Comparison of ENCODE assay signal across 24 cellular contexts in genomic region chr5:62312674-62313073, GRCh38. TPM values are rescaled to one million over a fixed set of nuclear protein-coding genes. Genes with fewer than 3 reads are reported as not detected.
DNase-seq lines count a peak whose midpoint lies in the region; ATAC-seq lines count a peak whose summit lies in the region.
"Had no signal": no experiment of that assay in that cellular context is flagged by ENCODE, and none has a peak within 500 bp of the region (broad histone marks: within the 10 kb centered on the region; RNA-seq: fewer than 3 reads in every experiment).

No MANE protein-coding gene starts in this region.

- CTCF ChIA-PET in CD4-positive, alpha-beta memory T cell (lab: Charles Lee; ENCODE audit: partially characterized antibody) = interaction anchor here (1.0 kb wide), 1 partner anchor 27 kb away, joined by 3 read pairs; no protein-coding TSS in a partner anchor

- intact Hi-C loops in CD4-positive, alpha-beta memory T cell (cut with micrococcal nuclease) = loop anchor here (2.0 kb wide), 1 partner anchor 14 kb away; no protein-coding TSS in a partner anchor
- intact Hi-C loops in cardiac septum (cut with DNase I) = no loop called here

- H3K27me3 Mint-ChIP-seq in CD4-positive, CD25-positive, alpha-beta regulatory T cell = no peaks in the 10 kb centered on the region
- no peaks in the 10 kb centered on the region for H3K27me3 Mint-ChIP-seq in CD4-positive, alpha-beta memory T cell
- H3K27me3 Mint-ChIP-seq in central memory CD8-positive, alpha-beta T cell = no peaks in the 10 kb centered on the region
- no peaks in the 10 kb centered on the region for H3K27me3 Mint-ChIP-seq in natural killer cell treated with Interleukin-12 subunit alpha and Interleukin-12 subunit beta and Interleukin-15 and Interleukin-18, amount 100 ng/mL, for 72 hours
- H3K27me3 Mint-ChIP-seq: dendritic cell treated with granulocyte-macrophage colony-stimulating factor and Interleukin-4, amounts not matched to agents 40 ng/mL and 50 ng/mL, for 4 days; naive B cell had no signal

- peaks cover 87% of the 10 kb centered on the region for H3K4me1 ChIP-seq in CD4-positive, CD25-positive, alpha-beta regulatory T cell (ENCODE audit: control insufficient read depth, insufficient read depth, low read length, poor library complexity, severe bottlenecking)
- H3K4me1 ChIP-seq in CD4-positive, alpha-beta memory T cell (ENCODE audit: insufficient read depth, low read length) = peaks cover 98% of the 10 kb centered on the region

- DNase-seq in CD4-positive, CD25-positive, alpha-beta regulatory T cell = no peak
- no peak for DNase-seq in CD4-positive, alpha-beta memory T cell
- DNase-seq in central memory CD8-positive, alpha-beta T cell (ENCODE audit: low spot score in 2 of 2) = no peak
- DNase-seq in natural killer cell treated with Interleukin-12 subunit alpha and Interleukin-12 subunit beta and Interleukin-15 and Interleukin-18, amount 100 ng/mL, for 72 hours (ENCODE audit: low spot score) = no peak
- DNase-seq in stimulated activated CD4-positive, alpha-beta T cell treated with anti-CD3 and anti-CD28 coated beads, Interleukin-15, amount 100 ng/mL, for 24 hours = no peak
- DNase-seq in cardiac septum (ENCODE audit: low spot score) = no peak
- DNase-seq: activated naive CD4-positive, alpha-beta T cell treated with anti-CD3 and anti-CD28 coated beads, Interleukin-2, amount 50 U/mL, for 16 hours; activated T-cell treated with anti-CD3 and anti-CD28 coated beads for 4 hours; aorta; C1 segment of cervical spinal cord; naive B cell; NCI-H1092 treated with DMSO at 0.1 percent for 48 hours; NCI-H187; NCI-H526 treated with DMSO at 0.1 percent for 48 hours; SHP77; substantia nigra had no signal

- H3K4me1 Mint-ChIP-seq in CD4-positive, CD25-positive, alpha-beta regulatory T cell = peaks cover 59 to 95% (median 80%) of the 10 kb centered on the region in 4 donors
- H3K4me1 Mint-ChIP-seq in CD4-positive, alpha-beta memory T cell = peaks cover 68 to 95% (median 83%) of the 10 kb centered on the region in 4 donors
- peaks cover 82% of the 10 kb centered on the region for H3K4me1 Mint-ChIP-seq in central memory CD8-positive, alpha-beta T cell
- peaks cover 66 to 80% of the 10 kb centered on the region in 2 donors for H3K4me1 Mint-ChIP-seq in natural killer cell treated with Interleukin-12 subunit alpha and Interleukin-12 subunit beta and Interleukin-15 and Interleukin-18, amount 100 ng/mL, for 72 hours (ENCODE audit: low read depth in 2 of 2)

- no peak overlapping the region for H3K27ac ChIP-seq in CD4-positive, CD25-positive, alpha-beta regulatory T cell (ENCODE audit: insufficient read depth, low read length, poor library complexity, severe bottlenecking)
- H3K27ac ChIP-seq in CD4-positive, alpha-beta memory T cell (ENCODE audit: low read depth, low read length) = no peak overlapping the region

- peaks cover 10% of the 10 kb centered on the region for H3K36me3 ChIP-seq in CD4-positive, CD25-positive, alpha-beta regulatory T cell (ENCODE audit: control insufficient read depth, insufficient read depth, low read length)
- no peaks in the 10 kb centered on the region for H3K36me3 ChIP-seq in CD4-positive, alpha-beta memory T cell (ENCODE audit: insufficient read depth, low read length)
- H3K36me3 ChIP-seq: cardiac muscle cell had no signal

- peaks cover 16% of the 10 kb centered on the region for H3K36me3 Mint-ChIP-seq in CD4-positive, CD25-positive, alpha-beta regulatory T cell
- H3K36me3 Mint-ChIP-seq in CD4-positive, alpha-beta memory T cell = peaks cover 22 to 43% of the 10 kb centered on the region in 2 donors
- H3K36me3 Mint-ChIP-seq in central memory CD8-positive, alpha-beta T cell (ENCODE audit: insufficient read depth) = peaks cover 23% of the 10 kb centered on the region
- H3K36me3 Mint-ChIP-seq in natural killer cell treated with Interleukin-12 subunit alpha and Interleukin-12 subunit beta and Interleukin-15 and Interleukin-18, amount 100 ng/mL, for 72 hours = peaks cover 32% of the 10 kb centered on the region

- H3K9me3 Mint-ChIP-seq in CD4-positive, CD25-positive, alpha-beta regulatory T cell = no peaks in the 10 kb centered on the region
- no peaks in the 10 kb centered on the region for H3K9me3 Mint-ChIP-seq in CD4-positive, alpha-beta memory T cell
- no peaks in the 10 kb centered on the region for H3K9me3 Mint-ChIP-seq in central memory CD8-positive, alpha-beta T cell
- H3K9me3 Mint-ChIP-seq in natural killer cell treated with Interleukin-12 subunit alpha and Interleukin-12 subunit beta and Interleukin-15 and Interleukin-18, amount 100 ng/mL, for 72 hours = no peaks in the 10 kb centered on the region
- H3K9me3 Mint-ChIP-seq: dendritic cell treated with granulocyte-macrophage colony-stimulating factor and Interleukin-4, amounts not matched to agents 40 ng/mL and 50 ng/mL, for 4 days; naive B cell; WTC11 had no signal

- peak overlapping the region in 3 of 4 donors; percentile 8 to 20 (median 17) for H3K4me3 Mint-ChIP-seq in CD4-positive, CD25-positive, alpha-beta regulatory T cell
- peak overlapping the region in 5 of 8 donors; percentile 1 to 57 (median 18) for H3K4me3 Mint-ChIP-seq in CD4-positive, alpha-beta memory T cell
- H3K4me3 Mint-ChIP-seq in central memory CD8-positive, alpha-beta T cell = peak overlapping the region; percentile 33
- peak overlapping the region; percentile 4 for H3K4me3 Mint-ChIP-seq in natural killer cell treated with Interleukin-12 subunit alpha and Interleukin-12 subunit beta and Interleukin-15 and Interleukin-18, amount 100 ng/mL, for 72 hours
- H3K4me3 Mint-ChIP-seq: dendritic cell treated with granulocyte-macrophage colony-stimulating factor and Interleukin-4, amounts not matched to agents 40 ng/mL and 50 ng/mL, for 4 days; naive B cell; WTC11 had no signal

- peak overlapping the region in 1 of 3 donors; percentile 13 for H3K27ac Mint-ChIP-seq in CD4-positive, CD25-positive, alpha-beta regulatory T cell
- peak overlapping the region in 4 of 7 donors; percentile 18 to 58 (median 35) for H3K27ac Mint-ChIP-seq in CD4-positive, alpha-beta memory T cell
- H3K27ac Mint-ChIP-seq in central memory CD8-positive, alpha-beta T cell (ENCODE audit: low read depth) = no peak overlapping the region
- H3K27ac Mint-ChIP-seq in natural killer cell treated with Interleukin-12 subunit alpha and Interleukin-12 subunit beta and Interleukin-15 and Interleukin-18, amount 100 ng/mL, for 72 hours = peak overlapping the region; percentile 67 to 99
- H3K27ac Mint-ChIP-seq: dendritic cell treated with granulocyte-macrophage colony-stimulating factor and Interleukin-4, amounts not matched to agents 40 ng/mL and 50 ng/mL, for 4 days had no signal

- ATAC-seq in CD4-positive, CD25-positive, alpha-beta regulatory T cell (ENCODE audit: low read depth in 2 of 2) = no peak
- no peak for ATAC-seq in central memory CD8-positive, alpha-beta T cell (replicated peaks; ENCODE audit: extremely low read depth, poor library complexity, severe bottlenecking)
- no peak for ATAC-seq in natural killer cell treated with Interleukin-12 subunit alpha and Interleukin-12 subunit beta and Interleukin-15 and Interleukin-18, amount 100 ng/mL, for 72 hours
- no peak for ATAC-seq in HG03175 (IDR thresholded peaks at IDR 0.05; ENCODE audit: unreplicated experiment)
- ATAC-seq: GM12878, HCT116, left lobe of liver, Panc1, WTC11 had no signal

- H3K27me3 ChIP-seq in CD4-positive, CD25-positive, alpha-beta regulatory T cell (ENCODE audit: control insufficient read depth, insufficient read depth, low read length) = no peaks in the 10 kb centered on the region
- no peaks in the 10 kb centered on the region for H3K27me3 ChIP-seq in CD4-positive, alpha-beta memory T cell (ENCODE audit: insufficient read depth, low read length)
- H3K27me3 ChIP-seq: cardiac muscle cell had no signal

- peak overlapping the region; percentile 59 for H3K4me3 ChIP-seq in CD4-positive, CD25-positive, alpha-beta regulatory T cell (ENCODE audit: low read depth, low read length)
- no peak overlapping the region for H3K4me3 ChIP-seq in CD4-positive, alpha-beta memory T cell (ENCODE audit: low read length in 2 of 2)
- H3K4me3 ChIP-seq: cardiac muscle cell had no signal

- POLR2A ChIA-PET in CD4-positive, alpha-beta memory T cell (lab: Charles Lee; ENCODE audit: partially characterized antibody) = no interaction called here

- no peaks in the 10 kb centered on the region for H3K9me3 ChIP-seq in CD4-positive, CD25-positive, alpha-beta regulatory T cell (ENCODE audit: control insufficient read depth in 2 of 2, low read length in 2 of 2)
- H3K9me3 ChIP-seq in CD4-positive, alpha-beta memory T cell (ENCODE audit: control insufficient read depth in 1 of 2, low read length in 2 of 2) = no peaks in the 10 kb centered on the region

RNA-seq across cellular contexts. Expression of gene KIF2A, which starts 6.7 kb away (rescaled TPM):
- 114 TPM for total RNA-seq in CD4-positive, CD25-positive, alpha-beta regulatory T cell
- 100 to 1,000 TPM; 135 to 191 (median 174) TPM for polyA plus RNA-seq in CD4-positive, CD25-positive, alpha-beta regulatory T cell
- 100 to 1,000 TPM; 151 to 157 TPM for total RNA-seq in CD4-positive, alpha-beta memory T cell
- polyA plus RNA-seq in CD4-positive, alpha-beta memory T cell = 100 to 1,000 TPM; 133 to 158 TPM
- total RNA-seq in natural killer cell treated with Interleukin-12 subunit alpha and Interleukin-12 subunit beta and Interleukin-15 and Interleukin-18, amount 100 ng/mL, for 72 hours = 100 to 1,000 TPM; 190 to 201 TPM
- 13.4 TPM for total RNA-seq in cardiac septum
